Comparison of ENCODE assay signal across 13 cellular contexts in the genomic region with DNA sequence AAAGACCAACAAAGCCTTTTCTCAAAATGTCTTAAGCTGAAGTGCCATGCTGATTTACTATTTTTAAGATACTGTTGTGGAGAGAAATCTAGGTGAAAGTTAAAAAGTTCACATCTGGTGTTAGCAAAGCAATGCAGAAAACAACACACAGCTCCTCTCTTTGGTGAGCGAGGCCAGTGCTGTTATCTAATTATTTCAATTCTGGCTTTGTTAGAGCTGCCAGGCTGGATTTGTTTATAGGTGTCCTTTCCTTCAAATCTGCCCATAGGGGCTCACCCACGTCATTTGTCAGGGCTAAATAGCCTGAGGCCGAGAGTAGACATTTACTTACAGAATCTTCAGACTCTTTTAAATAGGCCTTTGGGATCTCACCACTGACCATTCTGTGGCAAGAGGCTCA.
DNase-seq lines count a peak whose midpoint lies in the region; ATAC-seq and TF ChIP-seq lines count a peak whose summit lies in the region.
"Had no signal": no experiment of that assay in that cellular context is flagged by ENCODE, and none has a peak within 500 bp of the region (broad histone marks: within the 10 kb centered on the region; RNA-seq: fewer than 3 reads in every experiment).

No MANE protein-coding gene starts in this region.

- H3K9me3 ChIP-seq in cardiac muscle cell (ENCODE audit: low read depth) (no peaks in the 10 kb centered on the region), uterus (no peaks in the 10 kb centered on the region)

- no peak overlapping the region for H3K4me3 Mint-ChIP-seq in WTC11
- no peak overlapping the region for H3K4me3 Mint-ChIP-seq in nephron progenitor cell
- no peak overlapping the region for H3K4me3 Mint-ChIP-seq in activated CD4-positive, alpha-beta T cell treated with anti-CD3 and anti-CD28 coated beads, Interleukin-2, amount 10 ng/mL, durations not matched to agents 24 days and 14 days
- no peak overlapping the region for H3K4me3 Mint-ChIP-seq in T-helper 2 cell treated with Interferon-gamma antibody and Interleukin-4, amounts not matched to agents 5 μg/mL and 100 μg/mL, for 36 hours

- TF ChIP-seq CTCF in WTC11 (IDR thresholded peaks at IDR 0.05) (no peak), cardiac muscle cell (IDR thresholded peaks at IDR 0.05; ENCODE audit: low read depth, low read length) (no peak), nephron progenitor cell (IDR thresholded peaks at IDR 0.05) (no peak), uterus (IDR thresholded peaks at IDR 0.05) (no peak)

- H3K36me3 Mint-ChIP-seq in WTC11 (peaks cover 6% of the 10 kb centered on the region), nephron progenitor cell (ENCODE audit: low read depth) (peaks cover 20% of the 10 kb centered on the region)
- no peaks in the 10 kb centered on the region for H3K36me3 Mint-ChIP-seq in activated CD4-positive, alpha-beta T cell treated with anti-CD3 and anti-CD28 coated beads, Interleukin-2, amount 10 ng/mL, durations not matched to agents 24 days and 14 days (ENCODE audit: low read depth)
- no peaks in the 10 kb centered on the region for H3K36me3 Mint-ChIP-seq in T-helper 2 cell treated with Interferon-gamma antibody and Interleukin-4, amounts not matched to agents 5 μg/mL and 100 μg/mL, for 36 hours (ENCODE audit: low read depth)

- H3K27ac ChIP-seq in cardiac muscle cell (peak overlapping the region; percentile 73), uterus (peak overlapping the region; percentile 17 to 70)
- H3K27ac ChIP-seq: C4-2B had no signal

- no peak overlapping the region for H3K4me3 ChIP-seq in cardiac muscle cell
- H3K4me3 ChIP-seq in uterus, result no peak overlapping the region

- H3K4me1 ChIP-seq in cardiac muscle cell (ENCODE audit: low read depth), result peaks cover 21% of the 10 kb centered on the region
- peaks cover 3 to 14% of the 10 kb centered on the region in 2 donors for H3K4me1 ChIP-seq in uterus

- DNase-seq in WTC11 (ENCODE audit: low spot score) (no peak), cardiac muscle cell (ENCODE audit: low read depth in 1 of 2, low spot score in 1 of 2) (no peak), nephron progenitor cell (no peak), uterus (no peak), SIG-M5 (lab: John Stamatoyannopoulos, UW) (no peak)
- no peak for DNase-seq in activated CD4-positive, alpha-beta T cell treated with anti-CD3 and anti-CD28 coated beads, Interleukin-2, amount 10 ng/mL, durations not matched to agents 24 days and 14 days
- DNase-seq in T-helper 2 cell treated with Interferon-gamma antibody and Interleukin-4, amounts not matched to agents 5 μg/mL and 100 μg/mL, for 36 hours (ENCODE audit: low spot score), result no peak
- DNase-seq: H7, IMR-90, NCI-H187 treated with DMSO at 0.1 percent for 48 hours, NCI-H345, NCI-H524 treated with DMSO at 0.1 percent for 48 hours had no signal

- POLR2A ChIA-PET in WTC11 (lab: Charles Lee), result no interaction called here

- H3K27ac Mint-ChIP-seq in WTC11 (peak overlapping the region; percentile 37; the same call in 1 of the 2 replicates), nephron progenitor cell (peak overlapping the region; percentile 32)
- no peak overlapping the region for H3K27ac Mint-ChIP-seq in activated CD4-positive, alpha-beta T cell treated with anti-CD3 and anti-CD28 coated beads, Interleukin-2, amount 10 ng/mL, durations not matched to agents 24 days and 14 days
- H3K27ac Mint-ChIP-seq in T-helper 2 cell treated with Interferon-gamma antibody and Interleukin-4, amounts not matched to agents 5 μg/mL and 100 μg/mL, for 36 hours, result no peak overlapping the region

- H3K4me1 Mint-ChIP-seq in WTC11 (peaks cover 43% of the 10 kb centered on the region), nephron progenitor cell (peaks cover 47% of the 10 kb centered on the region)
- no peaks in the 10 kb centered on the region for H3K4me1 Mint-ChIP-seq in activated CD4-positive, alpha-beta T cell treated with anti-CD3 and anti-CD28 coated beads, Interleukin-2, amount 10 ng/mL, durations not matched to agents 24 days and 14 days
- no peaks in the 10 kb centered on the region for H3K4me1 Mint-ChIP-seq in T-helper 2 cell treated with Interferon-gamma antibody and Interleukin-4, amounts not matched to agents 5 μg/mL and 100 μg/mL, for 36 hours (ENCODE audit: low read depth)

- H3K27me3 Mint-ChIP-seq in WTC11 (ENCODE audit: low read depth), result no peaks in the 10 kb centered on the region
- H3K27me3 Mint-ChIP-seq in nephron progenitor cell (ENCODE audit: low read depth, poor library complexity), result peaks cover 3% of the 10 kb centered on the region
- peaks cover 5% of the 10 kb centered on the region for H3K27me3 Mint-ChIP-seq in activated CD4-positive, alpha-beta T cell treated with anti-CD3 and anti-CD28 coated beads, Interleukin-2, amount 10 ng/mL, durations not matched to agents 24 days and 14 days
- H3K27me3 Mint-ChIP-seq in T-helper 2 cell treated with Interferon-gamma antibody and Interleukin-4, amounts not matched to agents 5 μg/mL and 100 μg/mL, for 36 hours (ENCODE audit: low read depth), result peaks cover 5% of the 10 kb centered on the region

- H3K9me3 Mint-ChIP-seq in WTC11 (peaks cover 11% of the 10 kb centered on the region), nephron progenitor cell (peaks cover 14% of the 10 kb centered on the region)
- no peaks in the 10 kb centered on the region for H3K9me3 Mint-ChIP-seq in activated CD4-positive, alpha-beta T cell treated with anti-CD3 and anti-CD28 coated beads, Interleukin-2, amount 10 ng/mL, durations not matched to agents 24 days and 14 days
- no peaks in the 10 kb centered on the region for H3K9me3 Mint-ChIP-seq in T-helper 2 cell treated with Interferon-gamma antibody and Interleukin-4, amounts not matched to agents 5 μg/mL and 100 μg/mL, for 36 hours

- H3K36me3 ChIP-seq in cardiac muscle cell (no peaks in the 10 kb centered on the region), uterus (no peaks in the 10 kb centered on the region)

- CTCF ChIA-PET in WTC11 (lab: Charles Lee), result interaction anchor here (1.4 kb wide), 1 partner anchor 36 kb away, joined by 3 read pairs; no protein-coding TSS in a partner anchor

- no peak for TF ChIP-seq POLR2A in uterus (IDR thresholded peaks at IDR 0.05)

- intact Hi-C loops in uterus (cut with DNase I; ENCODE audit: low total_unique reads), result loop anchor here (5.0 kb wide), 1 partner anchor 1160 kb away; no protein-coding TSS in a partner anchor
- intact Hi-C loops in activated CD4-positive, alpha-beta T cell treated with anti-CD3 and anti-CD28 coated beads, Interleukin-2, amount 10 ng/mL, durations not matched to agents 24 days and 14 days (cut with micrococcal nuclease), result no loop called here

- H3K27me3 ChIP-seq in cardiac muscle cell, result no peaks in the 10 kb centered on the region
- no peaks in the 10 kb centered on the region for H3K27me3 ChIP-seq in uterus

- no peak for ATAC-seq in WTC11

TF ChIP-seq in WTC11, 78 proteins besides CTCF, POLR2A, EP300 and RAD21 (continues in another document):
- TF ChIP-seq RORB (CRISPR knock-in tag; IDR thresholded peaks at IDR 0.05), result no peak
- TF ChIP-seq, protein P1, sequence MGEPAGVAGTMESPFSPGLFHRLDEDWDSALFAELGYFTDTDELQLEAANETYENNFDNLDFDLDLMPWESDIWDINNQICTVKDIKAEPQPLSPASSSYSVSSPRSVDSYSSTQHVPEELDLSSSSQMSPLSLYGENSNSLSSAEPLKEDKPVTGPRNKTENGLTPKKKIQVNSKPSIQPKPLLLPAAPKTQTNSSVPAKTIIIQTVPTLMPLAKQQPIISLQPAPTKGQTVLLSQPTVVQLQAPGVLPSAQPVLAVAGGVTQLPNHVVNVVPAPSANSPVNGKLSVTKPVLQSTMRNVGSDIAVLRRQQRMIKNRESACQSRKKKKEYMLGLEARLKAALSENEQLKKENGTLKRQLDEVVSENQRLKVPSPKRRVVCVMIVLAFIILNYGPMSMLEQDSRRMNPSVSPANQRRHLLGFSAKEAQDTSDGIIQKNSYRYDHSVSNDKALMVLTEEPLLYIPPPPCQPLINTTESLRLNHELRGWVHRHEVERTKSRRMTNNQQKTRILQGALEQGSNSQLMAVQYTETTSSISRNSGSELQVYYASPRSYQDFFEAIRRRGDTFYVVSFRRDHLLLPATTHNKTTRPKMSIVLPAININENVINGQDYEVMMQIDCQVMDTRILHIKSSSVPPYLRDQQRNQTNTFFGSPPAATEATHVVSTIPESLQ (CRISPR knock-in tag; IDR thresholded peaks at IDR 0.05), result no peak
- no peak for TF ChIP-seq JAZF1 (CRISPR knock-in tag; IDR thresholded peaks at IDR 0.05)
- TF ChIP-seq GABPB1 (CRISPR knock-in tag; IDR thresholded peaks at IDR 0.05), result no peak
- TF ChIP-seq NR1H2 (CRISPR knock-in tag; IDR thresholded peaks at IDR 0.05), result no peak
- TF ChIP-seq GRHL2 (CRISPR knock-in tag; IDR thresholded peaks at IDR 0.05; ENCODE audit: insufficient replicate concordance, severe bottlenecking), result no peak
- TF ChIP-seq, protein P2, sequence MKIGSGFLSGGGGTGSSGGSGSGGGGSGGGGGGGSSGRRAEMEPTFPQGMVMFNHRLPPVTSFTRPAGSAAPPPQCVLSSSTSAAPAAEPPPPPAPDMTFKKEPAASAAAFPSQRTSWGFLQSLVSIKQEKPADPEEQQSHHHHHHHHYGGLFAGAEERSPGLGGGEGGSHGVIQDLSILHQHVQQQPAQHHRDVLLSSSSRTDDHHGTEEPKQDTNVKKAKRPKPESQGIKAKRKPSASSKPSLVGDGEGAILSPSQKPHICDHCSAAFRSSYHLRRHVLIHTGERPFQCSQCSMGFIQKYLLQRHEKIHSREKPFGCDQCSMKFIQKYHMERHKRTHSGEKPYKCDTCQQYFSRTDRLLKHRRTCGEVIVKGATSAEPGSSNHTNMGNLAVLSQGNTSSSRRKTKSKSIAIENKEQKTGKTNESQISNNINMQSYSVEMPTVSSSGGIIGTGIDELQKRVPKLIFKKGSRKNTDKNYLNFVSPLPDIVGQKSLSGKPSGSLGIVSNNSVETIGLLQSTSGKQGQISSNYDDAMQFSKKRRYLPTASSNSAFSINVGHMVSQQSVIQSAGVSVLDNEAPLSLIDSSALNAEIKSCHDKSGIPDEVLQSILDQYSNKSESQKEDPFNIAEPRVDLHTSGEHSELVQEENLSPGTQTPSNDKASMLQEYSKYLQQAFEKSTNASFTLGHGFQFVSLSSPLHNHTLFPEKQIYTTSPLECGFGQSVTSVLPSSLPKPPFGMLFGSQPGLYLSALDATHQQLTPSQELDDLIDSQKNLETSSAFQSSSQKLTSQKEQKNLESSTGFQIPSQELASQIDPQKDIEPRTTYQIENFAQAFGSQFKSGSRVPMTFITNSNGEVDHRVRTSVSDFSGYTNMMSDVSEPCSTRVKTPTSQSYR (CRISPR knock-in tag; IDR thresholded peaks at IDR 0.05), result no peak
- TF ChIP-seq ZNF416 (CRISPR knock-in tag; IDR thresholded peaks at IDR 0.05), result no peak
- TF ChIP-seq, protein P3, sequence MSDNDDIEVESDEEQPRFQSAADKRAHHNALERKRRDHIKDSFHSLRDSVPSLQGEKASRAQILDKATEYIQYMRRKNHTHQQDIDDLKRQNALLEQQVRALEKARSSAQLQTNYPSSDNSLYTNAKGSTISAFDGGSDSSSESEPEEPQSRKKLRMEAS (CRISPR knock-in tag; IDR thresholded peaks at IDR 0.05), result no peak
- TF ChIP-seq KAT7 (CRISPR knock-in tag; IDR thresholded peaks at IDR 0.05; ENCODE audit: borderline replicate concordance), result no peak
- no peak for TF ChIP-seq FOXP1 (CRISPR knock-in tag; IDR thresholded peaks at IDR 0.05; ENCODE audit: borderline replicate concordance)

Comparison
In these comparisons a context has a peak if more than half of its experiments do, and no peak if none do; other contexts are left out.
1. H3K27ac Mint-ChIP-seq: peak in WTC11 (single experiment) and nephron progenitor cell (single experiment); none in activated CD4-positive, alpha-beta T cell treated with anti-CD3 and anti-CD28 coated beads, Interleukin-2, amount 10 ng/mL, durations not matched to agents 24 days and 14 days (single experiment) and T-helper 2 cell treated with Interferon-gamma antibody and Interleukin-4, amounts not matched to agents 5 μg/mL and 100 μg/mL, for 36 hours (single experiment).